ENCODE assay signal across 2 cellular contexts in the genomic region with DNA sequence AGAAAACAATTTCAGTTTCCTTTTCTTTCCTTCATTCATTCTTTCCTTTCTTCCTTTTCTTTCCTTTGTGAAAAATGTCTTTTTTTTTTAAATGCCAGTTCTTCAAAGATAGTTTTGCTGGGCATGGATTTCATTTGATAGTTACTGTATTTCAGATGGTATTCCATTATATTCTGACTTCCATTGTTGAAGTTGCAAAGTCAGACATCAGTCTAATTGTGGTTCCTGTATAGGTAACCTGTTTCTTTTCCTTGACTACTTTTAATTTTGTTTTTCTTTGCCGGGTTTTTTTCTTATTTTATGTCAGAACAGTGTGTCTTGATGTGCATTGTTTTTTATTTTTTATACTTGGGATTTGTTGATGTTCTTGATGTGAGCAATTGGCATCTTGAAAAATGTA.
TF ChIP-seq lines count a peak whose summit lies in the region.

No MANE protein-coding gene starts in this region.

TF ChIP-seq in HepG2, 621 proteins besides CTCF, POLR2A, EP300 and RAD21:
- TF ChIP-seq PAF1 (CRISPR knock-in tag; IDR thresholded peaks at IDR 0.05) (no peak), ZNF317 (CRISPR knock-in tag; IDR thresholded peaks at IDR 0.05) (peak; percentile 90)

TF ChIP-seq in WTC11, 78 proteins besides CTCF, POLR2A, EP300 and RAD21:
- TF ChIP-seq ZNF317 (CRISPR knock-in tag; IDR thresholded peaks at IDR 0.05; ENCODE audit: borderline replicate concordance, low read depth) = 0 out of 2 replicates have a peak, but pooled peaks have one; percentile 20
- TF ChIP-seq NR3C1 (CRISPR knock-in tag; conservative IDR thresholded peaks at IDR 0.05; ENCODE audit: low read depth) = no peak
